In genomic region chr15:59678171-59678570, GRCh38 we compare ENCODE assay signal across 23 cellular contexts. TPM values are rescaled to one million over a fixed set of nuclear protein-coding genes. Genes with fewer than 3 reads are reported as not detected.
DNase-seq lines count a peak whose midpoint lies in the region; ATAC-seq and TF ChIP-seq lines count a peak whose summit lies in the region.
"Had no signal": no experiment of that assay in that cellular context is flagged by ENCODE, and none has a peak within 500 bp of the region (broad histone marks: within the 10 kb centered on the region; RNA-seq: fewer than 3 reads in every experiment).

No MANE protein-coding gene starts in this region.

- H3K4me3 ChIP-seq in HCT116 (replicated peaks in 1 of 2; ENCODE audit: low read depth in 1 of 2, low read length in 2 of 2) (no peak overlapping the region), Karpas-422 (ENCODE audit: low read length) (no peak overlapping the region)
- H3K4me3 ChIP-seq: Peyer's patch, SJCRH30 had no signal

- no peaks in the 10 kb centered on the region; the same call in 1 of the 2 replicates for H4K20me1 ChIP-seq in HCT116 (ENCODE audit: insufficient read depth)
- no peaks in the 10 kb centered on the region for H4K20me1 ChIP-seq in Karpas-422 (ENCODE audit: insufficient read depth, low read depth, low read length)

- no peaks in the 10 kb centered on the region for H3K9me2 ChIP-seq in HCT116 (ENCODE audit: insufficient read depth)
- no peaks in the 10 kb centered on the region for H3K9me2 ChIP-seq in Karpas-422 (replicated peaks; ENCODE audit: insufficient read depth, low read length)

- CTCF ChIA-PET in activated CD8-positive, alpha-beta T cell treated with anti-CD3 and anti-CD28 coated beads for 36 hours (lab: Charles Lee): no interaction called here
- CTCF ChIA-PET in activated CD8-positive, alpha-beta T cell treated with anti-CD3 and anti-CD28 coated beads, Interleukin-2, amount 10 ng/mL, durations not matched to agents 7 days and 5 days (lab: Charles Lee): no interaction called here
- CTCF ChIA-PET in HCT116 (lab: Charles Lee): no interaction called here
- CTCF ChIA-PET in activated CD4-positive, alpha-beta memory T cell treated with anti-CD3 and anti-CD28 coated beads for 36 hours (lab: Charles Lee): no interaction called here

- H3K79me2 ChIP-seq in HCT116 (ENCODE audit: insufficient read depth, low read length): peaks cover 18% of the 10 kb centered on the region
- peaks cover 50% of the 10 kb centered on the region for H3K79me2 ChIP-seq in Karpas-422 (ENCODE audit: low read length)

- DNase-seq in activated CD8-positive, alpha-beta T cell treated with anti-CD3 and anti-CD28 coated beads for 36 hours: no peak
- DNase-seq in activated CD8-positive, alpha-beta T cell treated with anti-CD3 and anti-CD28 coated beads, Interleukin-2, amount 10 ng/mL, durations not matched to agents 7 days and 5 days: no peak
- DNase-seq in HCT116 (ENCODE audit: low read depth, low spot score): no peak
- no peak for DNase-seq in activated CD4-positive, alpha-beta memory T cell treated with anti-CD3 and anti-CD28 coated beads for 36 hours
- DNase-seq in endothelial cell (ENCODE audit: low spot score): no peak
- DNase-seq in mucosa of gallbladder (ENCODE audit: low spot score): no peak
- no peak for DNase-seq in Karpas-422
- DNase-seq: BE2C; EL; GF-D8; HFFc6; NCI-H1105 treated with DMSO at 0.1 percent for 48 hours; NCI-H2029 treated with DMSO at 0.1 percent for 48 hours; NCI-H2171; NCI-H345; NCI-H524; NCI-H774; NK-92 treated with Interleukin-12 subunit alpha and Interleukin-12 subunit beta, amount 100 ng/mL, for 24 hours; Peyer's patch; SJCRH30 had no signal

- peaks cover 35% of the 10 kb centered on the region for H3K36me3 Mint-ChIP-seq in activated CD8-positive, alpha-beta T cell treated with anti-CD3 and anti-CD28 coated beads for 36 hours (ENCODE audit: low read depth)
- H3K36me3 Mint-ChIP-seq in activated CD8-positive, alpha-beta T cell treated with anti-CD3 and anti-CD28 coated beads, Interleukin-2, amount 10 ng/mL, durations not matched to agents 7 days and 5 days (ENCODE audit: low read depth): peaks cover 59% of the 10 kb centered on the region
- peaks cover 41% of the 10 kb centered on the region for H3K36me3 Mint-ChIP-seq in activated CD4-positive, alpha-beta memory T cell treated with anti-CD3 and anti-CD28 coated beads for 36 hours
- H3K36me3 Mint-ChIP-seq in endothelial cell (ENCODE audit: low read depth, unreplicated experiment): peaks cover 33% of the 10 kb centered on the region

- H3K27ac Mint-ChIP-seq in activated CD8-positive, alpha-beta T cell treated with anti-CD3 and anti-CD28 coated beads for 36 hours: peak overlapping the region; percentile 25
- no peak overlapping the region for H3K27ac Mint-ChIP-seq in activated CD8-positive, alpha-beta T cell treated with anti-CD3 and anti-CD28 coated beads, Interleukin-2, amount 10 ng/mL, durations not matched to agents 7 days and 5 days
- peak overlapping the region; percentile 74 for H3K27ac Mint-ChIP-seq in activated CD4-positive, alpha-beta memory T cell treated with anti-CD3 and anti-CD28 coated beads for 36 hours
- peak overlapping the region; percentile 98 for H3K27ac Mint-ChIP-seq in endothelial cell (ENCODE audit: unreplicated experiment)
- H3K27ac Mint-ChIP-seq: HFFc6 had no signal

- peaks cover 12% of the 10 kb centered on the region for H3K4me1 Mint-ChIP-seq in activated CD8-positive, alpha-beta T cell treated with anti-CD3 and anti-CD28 coated beads for 36 hours (ENCODE audit: low read depth)
- H3K4me1 Mint-ChIP-seq in activated CD8-positive, alpha-beta T cell treated with anti-CD3 and anti-CD28 coated beads, Interleukin-2, amount 10 ng/mL, durations not matched to agents 7 days and 5 days (ENCODE audit: low read depth): peaks cover 4% of the 10 kb centered on the region
- peaks cover 17% of the 10 kb centered on the region for H3K4me1 Mint-ChIP-seq in activated CD4-positive, alpha-beta memory T cell treated with anti-CD3 and anti-CD28 coated beads for 36 hours (ENCODE audit: low read depth)
- H3K4me1 Mint-ChIP-seq in endothelial cell (ENCODE audit: unreplicated experiment): peaks cover 15% of the 10 kb centered on the region

- TSS peak; percentile 2 for BruUV-seq in HCT116 (replicated peaks; lab: Mats Ljungman, UMichigan)

- no peak for TF ChIP-seq POLR2A in HCT116 (IDR thresholded peaks at IDR 0.05; ENCODE audit: borderline replicate concordance, extremely low read depth, insufficient read depth, insufficient read length)

- no peaks in the 10 kb centered on the region for H3K27me3 Mint-ChIP-seq in activated CD8-positive, alpha-beta T cell treated with anti-CD3 and anti-CD28 coated beads for 36 hours
- no peaks in the 10 kb centered on the region for H3K27me3 Mint-ChIP-seq in activated CD8-positive, alpha-beta T cell treated with anti-CD3 and anti-CD28 coated beads, Interleukin-2, amount 10 ng/mL, durations not matched to agents 7 days and 5 days (ENCODE audit: low read depth)
- H3K27me3 Mint-ChIP-seq in activated CD4-positive, alpha-beta memory T cell treated with anti-CD3 and anti-CD28 coated beads for 36 hours: no peaks in the 10 kb centered on the region
- H3K27me3 Mint-ChIP-seq in endothelial cell (ENCODE audit: unreplicated experiment): no peaks in the 10 kb centered on the region

- H3K9ac ChIP-seq in HCT116 (ENCODE audit: low read length): no peak overlapping the region
- H3K9ac ChIP-seq in Karpas-422 (ENCODE audit: low read length): no peak overlapping the region
- H3K9ac ChIP-seq: KMS-11 had no signal

- no peak overlapping the region for H3K4me2 ChIP-seq in HCT116 (ENCODE audit: low read length)
- H3K4me2 ChIP-seq in Karpas-422 (ENCODE audit: low read depth, low read length, poor library complexity, severe bottlenecking): no peak overlapping the region
- H3K4me2 ChIP-seq: KMS-11 had no signal

- H2AFZ ChIP-seq in HCT116 (ENCODE audit: low read depth, low read length, poor library complexity, severe bottlenecking): no peak overlapping the region
- no peak overlapping the region for H2AFZ ChIP-seq in Karpas-422 (ENCODE audit: low read length)

- H3K27me3 ChIP-seq in HCT116 (ENCODE audit: insufficient read depth, low read length): no peaks in the 10 kb centered on the region
- no peaks in the 10 kb centered on the region for H3K27me3 ChIP-seq in Karpas-422 (ENCODE audit: low read length)
- H3K27me3 ChIP-seq: BE2C, Peyer's patch, SJCRH30 had no signal

- no peaks in the 10 kb centered on the region for H3K9me3 ChIP-seq in HCT116 (ENCODE audit: control insufficient read depth in 1 of 2, insufficient read depth in 1 of 2, low read depth in 1 of 2, low read length in 2 of 2)
- no peaks in the 10 kb centered on the region for H3K9me3 ChIP-seq in Karpas-422 (ENCODE audit: low read length)
- H3K9me3 ChIP-seq: BE2C, Peyer's patch, SJCRH30 had no signal

- H3K4me1 ChIP-seq in HCT116 (ENCODE audit: control insufficient read depth in 1 of 2, insufficient read depth in 2 of 2, low read length in 2 of 2) (no peaks in the 10 kb centered on the region), Karpas-422 (ENCODE audit: low read length) (no peaks in the 10 kb centered on the region)
- H3K4me1 ChIP-seq: BE2C, Peyer's patch, SJCRH30 had no signal

- H3K4me3 Mint-ChIP-seq in activated CD8-positive, alpha-beta T cell treated with anti-CD3 and anti-CD28 coated beads for 36 hours: no peak overlapping the region
- H3K4me3 Mint-ChIP-seq in activated CD8-positive, alpha-beta T cell treated with anti-CD3 and anti-CD28 coated beads, Interleukin-2, amount 10 ng/mL, durations not matched to agents 7 days and 5 days: no peak overlapping the region
- H3K4me3 Mint-ChIP-seq in activated CD4-positive, alpha-beta memory T cell treated with anti-CD3 and anti-CD28 coated beads for 36 hours: no peak overlapping the region
- H3K4me3 Mint-ChIP-seq in endothelial cell (ENCODE audit: unreplicated experiment): no peak overlapping the region
- H3K4me3 Mint-ChIP-seq: HFFc6 had no signal

- intact Hi-C loops in activated CD8-positive, alpha-beta T cell treated with anti-CD3 and anti-CD28 coated beads for 36 hours (cut with micrococcal nuclease): no loop called here
- intact Hi-C loops in HCT116 (cut with micrococcal nuclease): no loop called here
- intact Hi-C loops in activated CD4-positive, alpha-beta memory T cell treated with anti-CD3 and anti-CD28 coated beads for 36 hours (cut with micrococcal nuclease): no loop called here

- POLR2A ChIA-PET in activated CD8-positive, alpha-beta T cell treated with anti-CD3 and anti-CD28 coated beads for 36 hours (lab: Charles Lee): interaction anchor here (1.1 to 1.3 kb wide), 2 partner anchors 10 to 25 kb away, joined by 3 read pairs; no protein-coding TSS in a partner anchor
- POLR2A ChIA-PET in activated CD8-positive, alpha-beta T cell treated with anti-CD3 and anti-CD28 coated beads, Interleukin-2, amount 10 ng/mL, durations not matched to agents 7 days and 5 days (lab: Charles Lee): no interaction called here
- POLR2A ChIA-PET in HCT116 (lab: Charles Lee): no interaction called here
- POLR2A ChIA-PET in activated CD4-positive, alpha-beta memory T cell treated with anti-CD3 and anti-CD28 coated beads for 36 hours (lab: Charles Lee): no interaction called here

- no peak for TF ChIP-seq CTCF in activated CD8-positive, alpha-beta T cell treated with anti-CD3 and anti-CD28 coated beads for 36 hours (IDR thresholded peaks at IDR 0.05)
- TF ChIP-seq CTCF in HCT116 (IDR thresholded peaks at IDR 0.05 in 2 of 3, conservative IDR thresholded peaks at IDR 0.05 in 1 of 3; ENCODE audit: borderline replicate concordance in 1 of 3, insufficient read depth in 1 of 3, low read depth in 2 of 3, low read length in 2 of 3) (no peak), endothelial cell (IDR thresholded peaks at IDR 0.05; ENCODE audit: unreplicated experiment) (no peak)

- no peaks in the 10 kb centered on the region for H3K9me3 Mint-ChIP-seq in activated CD8-positive, alpha-beta T cell treated with anti-CD3 and anti-CD28 coated beads for 36 hours
- no peaks in the 10 kb centered on the region for H3K9me3 Mint-ChIP-seq in activated CD8-positive, alpha-beta T cell treated with anti-CD3 and anti-CD28 coated beads, Interleukin-2, amount 10 ng/mL, durations not matched to agents 7 days and 5 days (ENCODE audit: insufficient read depth)
- H3K9me3 Mint-ChIP-seq in activated CD4-positive, alpha-beta memory T cell treated with anti-CD3 and anti-CD28 coated beads for 36 hours: no peaks in the 10 kb centered on the region
- H3K9me3 Mint-ChIP-seq in endothelial cell (ENCODE audit: unreplicated experiment): no peaks in the 10 kb centered on the region
- H3K9me3 Mint-ChIP-seq: HFFc6 had no signal

- ATAC-seq in activated CD8-positive, alpha-beta T cell treated with anti-CD3 and anti-CD28 coated beads for 36 hours: no peak
- no peak for ATAC-seq in activated CD8-positive, alpha-beta T cell treated with anti-CD3 and anti-CD28 coated beads, Interleukin-2, amount 10 ng/mL, durations not matched to agents 7 days and 5 days
- ATAC-seq in HCT116 (no peak), GM19328 (IDR thresholded peaks at IDR 0.05; ENCODE audit: unreplicated experiment) (no peak)

- no peak overlapping the region for H3K27ac ChIP-seq in HCT116 (ENCODE audit: low read depth, low read length)
- no peak overlapping the region for H3K27ac ChIP-seq in Karpas-422 (ENCODE audit: low read length)
- H3K27ac ChIP-seq: HL-60, KMS-11, Peyer's patch, SJCRH30 had no signal

- RAD21 ChIA-PET in HCT116 (lab: Charles Lee; ENCODE audit: low non-redundant PET in 1 of 2, low total read pairs in 2 of 2, uncharacterized antibody in 2 of 2, unreplicated experiment in 2 of 2): no interaction called here

- peaks cover 37 to 56% of the 10 kb centered on the region in 2 experiments for H3K36me3 ChIP-seq in HCT116 (ENCODE audit: control insufficient read depth in 1 of 2, insufficient read depth in 2 of 2, low read length in 2 of 2)
- H3K36me3 ChIP-seq in Karpas-422 (ENCODE audit: insufficient read depth, low read length): peaks cover 67% of the 10 kb centered on the region

- no peak for TF ChIP-seq RAD21 in HCT116 (IDR thresholded peaks at IDR 0.05; ENCODE audit: low read depth)

RNA-seq across cellular contexts. Expression of gene BNIP2, which starts 10.9 kb away (rescaled TPM):
- total RNA-seq in activated CD8-positive, alpha-beta T cell treated with anti-CD3 and anti-CD28 coated beads for 36 hours: 10 to 100 TPM; 52.2 to 53.2 TPM
- total RNA-seq in activated CD8-positive, alpha-beta T cell treated with anti-CD3 and anti-CD28 coated beads, Interleukin-2, amount 10 ng/mL, durations not matched to agents 7 days and 5 days: 10 to 100 TPM; 69.0 to 74.8 TPM
- total RNA-seq in HCT116 (2021; ENCODE audit: unreplicated experiment) (53.1 TPM), endothelial cell (ENCODE audit: unreplicated experiment) (75.3 TPM), mucosa of gallbladder (51.1 TPM)
- polyA plus RNA-seq in HCT116 (2012): 21.8 and 25.9 TPM in 2 replicates
- 10 to 100 TPM; 55.2 to 58.0 TPM for total RNA-seq in activated CD4-positive, alpha-beta memory T cell treated with anti-CD3 and anti-CD28 coated beads for 36 hours
- 83.0 and 93.4 TPM in 2 replicates for total RNA-seq in Karpas-422 (2014; rRNA removed; shearing (Covaris generic); ENCODE audit: low replicate concordance)

RNA-seq across cellular contexts. Expression of gene GTF2A2, which starts 20.9 kb away (rescaled TPM):
- 100 to 1,000 TPM; 167 to 173 TPM for total RNA-seq in activated CD8-positive, alpha-beta T cell treated with anti-CD3 and anti-CD28 coated beads for 36 hours
- total RNA-seq in activated CD8-positive, alpha-beta T cell treated with anti-CD3 and anti-CD28 coated beads, Interleukin-2, amount 10 ng/mL, durations not matched to agents 7 days and 5 days: 100 to 1,000 TPM; 123 to 127 TPM
- total RNA-seq in HCT116 (2021; ENCODE audit: unreplicated experiment): 175 TPM
- 35.1 and 55.4 TPM in 2 replicates for polyA plus RNA-seq in HCT116 (2012)
- total RNA-seq in activated CD4-positive, alpha-beta memory T cell treated with anti-CD3 and anti-CD28 coated beads for 36 hours: 100 to 1,000 TPM; 165 to 167 TPM
- total RNA-seq in endothelial cell (ENCODE audit: unreplicated experiment): 72.7 TPM
- 108 TPM for total RNA-seq in mucosa of gallbladder
- 71.4 and 140 TPM in 2 replicates for total RNA-seq in Karpas-422 (2014; rRNA removed; shearing (Covaris generic); ENCODE audit: low replicate concordance)
